1 cellular context compared by ENCODE assay signal in the genomic region with DNA sequence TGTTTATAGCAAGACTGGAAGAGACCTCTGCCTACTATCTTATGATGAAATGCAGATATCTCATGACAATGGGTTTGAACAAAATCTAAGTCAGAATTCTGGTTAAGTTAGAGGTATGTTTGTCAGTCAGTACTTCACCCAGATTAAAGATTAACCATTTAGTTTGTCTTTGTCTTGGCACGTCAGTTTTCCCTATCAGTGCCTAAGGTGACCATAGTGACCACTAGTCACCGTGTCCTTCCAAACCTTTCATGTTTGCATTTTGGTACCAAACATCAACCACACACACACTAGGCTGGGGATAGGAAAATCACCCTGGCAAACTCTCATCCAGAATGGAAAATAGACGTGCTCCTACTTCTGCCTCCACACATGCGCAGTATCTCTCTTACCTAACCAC.
TF ChIP-seq lines count a peak whose summit lies in the region.

No MANE protein-coding gene starts in this region.

TF ChIP-seq in liver, 16 proteins besides CTCF, POLR2A, EP300 and RAD21 (continued from another document):
- TF ChIP-seq, protein P1, sequence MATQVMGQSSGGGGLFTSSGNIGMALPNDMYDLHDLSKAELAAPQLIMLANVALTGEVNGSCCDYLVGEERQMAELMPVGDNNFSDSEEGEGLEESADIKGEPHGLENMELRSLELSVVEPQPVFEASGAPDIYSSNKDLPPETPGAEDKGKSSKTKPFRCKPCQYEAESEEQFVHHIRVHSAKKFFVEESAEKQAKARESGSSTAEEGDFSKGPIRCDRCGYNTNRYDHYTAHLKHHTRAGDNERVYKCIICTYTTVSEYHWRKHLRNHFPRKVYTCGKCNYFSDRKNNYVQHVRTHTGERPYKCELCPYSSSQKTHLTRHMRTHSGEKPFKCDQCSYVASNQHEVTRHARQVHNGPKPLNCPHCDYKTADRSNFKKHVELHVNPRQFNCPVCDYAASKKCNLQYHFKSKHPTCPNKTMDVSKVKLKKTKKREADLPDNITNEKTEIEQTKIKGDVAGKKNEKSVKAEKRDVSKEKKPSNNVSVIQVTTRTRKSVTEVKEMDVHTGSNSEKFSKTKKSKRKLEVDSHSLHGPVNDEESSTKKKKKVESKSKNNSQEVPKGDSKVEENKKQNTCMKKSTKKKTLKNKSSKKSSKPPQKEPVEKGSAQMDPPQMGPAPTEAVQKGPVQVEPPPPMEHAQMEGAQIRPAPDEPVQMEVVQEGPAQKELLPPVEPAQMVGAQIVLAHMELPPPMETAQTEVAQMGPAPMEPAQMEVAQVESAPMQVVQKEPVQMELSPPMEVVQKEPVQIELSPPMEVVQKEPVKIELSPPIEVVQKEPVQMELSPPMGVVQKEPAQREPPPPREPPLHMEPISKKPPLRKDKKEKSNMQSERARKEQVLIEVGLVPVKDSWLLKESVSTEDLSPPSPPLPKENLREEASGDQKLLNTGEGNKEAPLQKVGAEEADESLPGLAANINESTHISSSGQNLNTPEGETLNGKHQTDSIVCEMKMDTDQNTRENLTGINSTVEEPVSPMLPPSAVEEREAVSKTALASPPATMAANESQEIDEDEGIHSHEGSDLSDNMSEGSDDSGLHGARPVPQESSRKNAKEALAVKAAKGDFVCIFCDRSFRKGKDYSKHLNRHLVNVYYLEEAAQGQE (IDR thresholded peaks at IDR 0.05), result no peak
